ENCODE assay signal across 18 cellular contexts in genomic region chr2:102337012-102337411, GRCh38. TPM values are rescaled to one million over a fixed set of nuclear protein-coding genes. Genes with fewer than 3 reads are reported as not detected.
DNase-seq lines count a peak whose midpoint lies in the region; ATAC-seq, FAIRE-seq and TF ChIP-seq lines count a peak whose summit lies in the region.
"Had no signal": no experiment of that assay in that cellular context is flagged by ENCODE, and none has a peak within 500 bp of the region (broad histone marks: within the 10 kb centered on the region; RNA-seq: fewer than 3 reads in every experiment).

No MANE protein-coding gene starts in this region.

- no peaks in the 10 kb centered on the region for H3K27me3 Mint-ChIP-seq in MCF 10A (ENCODE audit: insufficient read depth, unreplicated experiment)
- H3K27me3 Mint-ChIP-seq: CD4-positive, alpha-beta T cell had no signal

- H3K36me3 ChIP-seq in breast epithelium (no peaks in the 10 kb centered on the region), endothelial cell of umbilical vein (ENCODE audit: control insufficient read depth in 2 of 2, extremely low read depth in 1 of 2, insufficient read depth in 2 of 2, low read length in 2 of 2) (peaks cover 0 to 5% of the 10 kb centered on the region in 2 experiments), kidney (ENCODE audit: control insufficient read depth in 1 of 2, insufficient read depth in 2 of 2, low read length in 2 of 2) (no peaks in the 10 kb centered on the region), upper lobe of left lung (peaks cover 0 to 30% (median 0%) of the 10 kb centered on the region in 4 donors), ovary (no peaks in the 10 kb centered on the region), Karpas-422 (ENCODE audit: insufficient read depth, low read length) (no peaks in the 10 kb centered on the region)

- peaks cover 4% of the 10 kb centered on the region for H3K9me3 Mint-ChIP-seq in MCF 10A (ENCODE audit: unreplicated experiment)
- H3K9me3 Mint-ChIP-seq: CD4-positive, alpha-beta T cell; HFFc6 had no signal

- H4K20me1 ChIP-seq in endothelial cell of umbilical vein (replicated peaks; ENCODE audit: control insufficient read depth, extremely low read depth, insufficient read depth, low read length): no peaks in the 10 kb centered on the region
- H4K20me1 ChIP-seq in Karpas-422 (ENCODE audit: insufficient read depth, low read depth, low read length): no peaks in the 10 kb centered on the region

- TF ChIP-seq CTCF in MCF 10A (IDR thresholded peaks at IDR 0.05; ENCODE audit: unreplicated experiment) (no peak), breast epithelium (IDR thresholded peaks at IDR 0.05) (no peak), endothelial cell of umbilical vein (IDR thresholded peaks at IDR 0.05; ENCODE audit: extremely low read depth in 1 of 2, insufficient read depth in 1 of 2, low read depth in 1 of 2, low read length in 2 of 2) (no peak), kidney (IDR thresholded peaks at IDR 0.05; ENCODE audit: borderline replicate concordance, extremely low read depth, insufficient read depth) (no peak), upper lobe of left lung (IDR thresholded peaks at IDR 0.05) (no peak), ovary (IDR thresholded peaks at IDR 0.05) (no peak)

- intact Hi-C loops in MCF 10A (cut with micrococcal nuclease): loop anchor here (1.0 kb wide), 1 partner anchor 79 kb away; no protein-coding TSS in a partner anchor
- intact Hi-C loops in breast epithelium (cut with DNase I; ENCODE audit: low total_unique reads): no loop called here
- intact Hi-C loops in endothelial cell of umbilical vein (cut with micrococcal nuclease): loop anchor here (1.0 to 5.0 kb wide), 2 partner anchors 33 to 80 kb away; no protein-coding TSS in a partner anchor
- intact Hi-C loops in kidney (cut with DNase I): no loop called here
- intact Hi-C loops in ovary (cut with DNase I): no loop called here

- DNase-seq in MCF 10A (ENCODE audit: unreplicated experiment) (peak; percentile 68), breast epithelium (ENCODE audit: low spot score in 2 of 2) (no peak), endothelial cell of umbilical vein (ENCODE audit: low read depth, low spot score) (peak; percentile 80), kidney (no peak), upper lobe of left lung (no peak), NCI-H1417 treated with DMSO at 0.1 percent for 48 hours (lab: John Stamatoyannopoulos, UW) (no peak), ovary (no peak), Karpas-422 (no peak)
- DNase-seq: 8988T; activated CD8-positive, alpha-beta T cell treated with anti-CD3 and anti-CD28 coated beads, Interleukin-2, amount 10 ng/mL, durations not matched to agents 7 days and 5 days; aorta; CD4-positive, alpha-beta T cell; DND-41; HFFc6; NCI-H1694 treated with DMSO at 0.1 percent for 48 hours; NCI-H510A; posterior cingulate gyrus had no signal

- peaks cover 15% of the 10 kb centered on the region for H3K4me1 Mint-ChIP-seq in MCF 10A (ENCODE audit: insufficient read depth, unreplicated experiment)

- WGBS in upper lobe of left lung, 2 donors: 38 to 40% methylated on average over 1 of the region's 1 CpG
- WGBS in ovary, 3 donors: 46 to 62% (median 48%) methylated on average over 1 of the region's 1 CpG

- H3K27ac Mint-ChIP-seq in MCF 10A (ENCODE audit: low read depth, unreplicated experiment): peak overlapping the region; percentile 71
- H3K27ac Mint-ChIP-seq: activated CD8-positive, alpha-beta T cell treated with anti-CD3 and anti-CD28 coated beads, Interleukin-2, amount 10 ng/mL, durations not matched to agents 7 days and 5 days; CD4-positive, alpha-beta T cell; HFFc6 had no signal

- H3K4me1 ChIP-seq in breast epithelium (no peaks in the 10 kb centered on the region), endothelial cell of umbilical vein (ENCODE audit: control insufficient read depth, extremely low read depth, insufficient read depth, low read length) (peaks cover 56% of the 10 kb centered on the region), kidney (ENCODE audit: control insufficient read depth in 1 of 2, insufficient read depth in 1 of 2, low read depth in 1 of 2, low read length in 2 of 2) (no peaks in the 10 kb centered on the region), upper lobe of left lung (peaks cover 0 to 8% (median 0%) of the 10 kb centered on the region in 4 donors), ovary (ENCODE audit: insufficient read depth) (no peaks in the 10 kb centered on the region), Karpas-422 (ENCODE audit: low read length) (no peaks in the 10 kb centered on the region)

- POLR2A ChIA-PET in MCF 10A (lab: Yijun Ruan, JAX) (interaction anchor here (0.6 kb wide), 1 partner anchor 1755 kb away, joined by 3 read pairs; no protein-coding TSS in a partner anchor), endothelial cell of umbilical vein (lab: Charles Lee) (no interaction called here)

- H2AFZ ChIP-seq in endothelial cell of umbilical vein (ENCODE audit: low read depth, low read length): peak overlapping the region; percentile 52
- H2AFZ ChIP-seq in Karpas-422 (ENCODE audit: low read length): no peak overlapping the region

- H3K4me2 ChIP-seq in endothelial cell of umbilical vein (ENCODE audit: insufficient read depth, low read length) (peak overlapping the region; percentile 98), Karpas-422 (ENCODE audit: low read depth, low read length, poor library complexity, severe bottlenecking) (no peak overlapping the region)

- H3K27ac ChIP-seq in breast epithelium: no peak overlapping the region
- H3K27ac ChIP-seq in endothelial cell of umbilical vein (ENCODE audit: insufficient read depth, low read depth, low read length): peak overlapping the region; percentile 99
- peak overlapping the region; percentile 55 to 76 for H3K27ac ChIP-seq in kidney (ENCODE audit: low read depth in 2 of 2, low read length in 2 of 2)
- peak overlapping the region; percentile 23 to 87 (median 60) for H3K27ac ChIP-seq in upper lobe of left lung
- H3K27ac ChIP-seq in ovary: no peak overlapping the region
- H3K27ac ChIP-seq in Karpas-422 (ENCODE audit: low read length): no peak overlapping the region

- no TSS peak for BruUV-seq in MCF 10A (replicated peaks; lab: Mats Ljungman, UMichigan)
- no TSS peak for BruUV-seq in endothelial cell of umbilical vein (replicated peaks; lab: Mats Ljungman, UMichigan)

- H3K9me3 ChIP-seq in breast epithelium: no peaks in the 10 kb centered on the region
- no peaks in the 10 kb centered on the region for H3K9me3 ChIP-seq in endothelial cell of umbilical vein (replicated peaks; ENCODE audit: control insufficient read depth, insufficient read depth, low read length)
- H3K9me3 ChIP-seq in kidney (ENCODE audit: control insufficient read depth in 1 of 2, low read length in 2 of 2): no peaks in the 10 kb centered on the region
- no peaks in the 10 kb centered on the region for H3K9me3 ChIP-seq in upper lobe of left lung
- H3K9me3 ChIP-seq in ovary: no peaks in the 10 kb centered on the region
- H3K9me3 ChIP-seq in Karpas-422 (ENCODE audit: low read length): no peaks in the 10 kb centered on the region

- TF ChIP-seq POLR2A in breast epithelium (IDR thresholded peaks at IDR 0.05): no peak
- TF ChIP-seq POLR2A in endothelial cell of umbilical vein (IDR thresholded peaks at IDR 0.05; ENCODE audit: low read depth, low read length): peak; percentile 85
- no peak for TF ChIP-seq POLR2A in upper lobe of left lung (IDR thresholded peaks at IDR 0.05)
- no peak for TF ChIP-seq POLR2A in ovary (IDR thresholded peaks at IDR 0.05)

- no peaks in the 10 kb centered on the region for H3K9me1 ChIP-seq in endothelial cell of umbilical vein (replicated peaks; ENCODE audit: control insufficient read depth, extremely low read depth, insufficient read depth, low read length)

- dilution Hi-C loops in endothelial cell of umbilical vein (cut with MboI; ENCODE audit: extremely low pct_ligation_motif_present, low sequenced_read_pairs): no loop called here

- ATAC-seq in upper lobe of left lung (ENCODE audit: low FRiP score in 2 of 2): peak in 1 of 2 donors; percentile 53
- ATAC-seq: activated CD8-positive, alpha-beta T cell treated with anti-CD3 and anti-CD28 coated beads, Interleukin-2, amount 10 ng/mL, durations not matched to agents 7 days and 5 days had no signal

- H3K4me3 Mint-ChIP-seq in MCF 10A (ENCODE audit: unreplicated experiment): peak overlapping the region; percentile 16
- H3K4me3 Mint-ChIP-seq: activated CD8-positive, alpha-beta T cell treated with anti-CD3 and anti-CD28 coated beads, Interleukin-2, amount 10 ng/mL, durations not matched to agents 7 days and 5 days; CD4-positive, alpha-beta T cell; HFFc6 had no signal

- no peaks in the 10 kb centered on the region for H3K36me3 Mint-ChIP-seq in MCF 10A (ENCODE audit: insufficient read depth, unreplicated experiment)

- CTCF ChIA-PET in MCF 10A (lab: Yijun Ruan, JAX): interaction anchor here (0.9 to 1.3 kb wide), 3 partner anchors 13 to 111 kb away, joined by 3 read pairs; no protein-coding TSS in a partner anchor
- CTCF ChIA-PET in endothelial cell of umbilical vein (lab: Charles Lee): interaction anchor here (0.9 to 2.7 kb wide), 14 partner anchors 11 to 316 kb away, joined by 3 to 21 read pairs (median 6); partner anchors contain the start of genes IL18R1 and IL1RL1

- no peaks in the 10 kb centered on the region for H3K9me2 ChIP-seq in Karpas-422 (replicated peaks; ENCODE audit: insufficient read depth, low read length)

- peak overlapping the region; percentile 91 for H3K9ac ChIP-seq in endothelial cell of umbilical vein (replicated peaks; ENCODE audit: extremely low read depth, insufficient read depth, low read length)
- no peak overlapping the region for H3K9ac ChIP-seq in kidney (ENCODE audit: low read length in 2 of 2)
- no peak overlapping the region for H3K9ac ChIP-seq in Karpas-422 (ENCODE audit: low read length)

- H3K79me2 ChIP-seq in endothelial cell of umbilical vein (ENCODE audit: control insufficient read depth, insufficient read depth, low read length) (peaks cover 31% of the 10 kb centered on the region), Karpas-422 (ENCODE audit: low read length) (no peaks in the 10 kb centered on the region)

- TF ChIP-seq EP300 in upper lobe of left lung (IDR thresholded peaks at IDR 0.05): no peak
- TF ChIP-seq EP300 in ovary (IDR thresholded peaks at IDR 0.05): no peak

- H3K4me3 ChIP-seq in breast epithelium (no peak overlapping the region), endothelial cell of umbilical vein (replicated peaks in 1 of 3; ENCODE audit: insufficient read depth in 1 of 3, low read depth in 1 of 3, low read length in 3 of 3) (peak overlapping the region in 2 of 3 experiments; percentile 74 to 95), kidney (ENCODE audit: low read length in 2 of 2) (no peak overlapping the region), upper lobe of left lung (peak overlapping the region in 3 of 4 donors; percentile 1 to 37 (median 21)), ovary (no peak overlapping the region), Karpas-422 (ENCODE audit: low read length) (no peak overlapping the region)

- FAIRE-seq in endothelial cell of umbilical vein (lab: Jason Lieb, UNC) (peak; percentile 38), kidney (lab: Jason Lieb, UNC) (peak; percentile 91)

- H3K27me3 ChIP-seq in breast epithelium (no peaks in the 10 kb centered on the region), endothelial cell of umbilical vein (ENCODE audit: control insufficient read depth in 2 of 2, insufficient read depth in 2 of 2, low read length in 2 of 2) (no peaks in the 10 kb centered on the region), upper lobe of left lung (no peaks in the 10 kb centered on the region), ovary (no peaks in the 10 kb centered on the region), Karpas-422 (ENCODE audit: low read length) (no peaks in the 10 kb centered on the region)

RNA-seq across cellular contexts. Expression of gene IL18R1, which starts 18.6 kb away (rescaled TPM):
- 3.5 and 6.7 TPM in 2 replicates for total RNA-seq in MCF 10A (2022)
- total RNA-seq in breast epithelium: 1 to 10 TPM; 7.0 to 7.7 (median 7.2) TPM
- total RNA-seq in endothelial cell of umbilical vein: 3.6 and 4.0 TPM in 2 replicates
- 1.8 and 2.9 TPM in 2 replicates for polyA plus RNA-seq in endothelial cell of umbilical vein
- polyA plus RNA-seq in endothelial cell of umbilical vein (2011; cell fraction: cytosol; rRNA removed): 2.3 and 2.8 TPM in 2 replicates
- polyA plus RNA-seq in endothelial cell of umbilical vein (2011; cell fraction: nucleus; rRNA removed): 7.8 and 10.0 TPM in 2 replicates
- polyA plus RNA-seq in endothelial cell of umbilical vein (2012): 7.0 TPM in 2 replicates
- polyA minus RNA-seq in endothelial cell of umbilical vein: 6.4 and 10.5 TPM in 2 replicates
- 1.3 TPM for polyA minus RNA-seq in endothelial cell of umbilical vein (2011; cell fraction: cytosol; rRNA and poly(A)+ RNA removed)
- polyA minus RNA-seq in endothelial cell of umbilical vein (2011; cell fraction: nucleus; rRNA and poly(A)+ RNA removed): 15.6 and 16.5 TPM in 2 replicates
- total RNA-seq in kidney: 14.9 TPM
- polyA plus RNA-seq in kidney (ENCODE audit: insufficient read depth, low read depth, low replicate concordance): 3.6 TPM
- total RNA-seq in upper lobe of left lung: 10 to 100 TPM in 5 of 6 donors, 1 to 10 TPM in 1; 9.4 to 46.9 (median 34.8) TPM
- total RNA-seq in ovary: 1 to 10 TPM in 5 of 7 donors, under 1 TPM in 2; 0.83 to 3.1 (median 1.7) TPM
- 1 to 10 TPM in 1 of 2 donors, under 1 TPM in 1; 0.93 to 1.5 TPM for polyA plus RNA-seq in ovary
- total RNA-seq in Karpas-422 (2014; rRNA removed; shearing (Covaris generic); ENCODE audit: low replicate concordance): 0.36 TPM in 1 of 2 replicates, not detected in the other
- total RNA-seq: HFFc6, temporal lobe had no signal

RNA-seq across cellular contexts. Expression of gene IL1RL1, which starts 25.6 kb away (rescaled TPM):
- total RNA-seq in MCF 10A (2022): 10.0 and 25.6 TPM in 2 replicates
- total RNA-seq in breast epithelium: 10 to 100 TPM in 2 of 3 donors, 1 to 10 TPM in 1; 6.3 to 27.8 (median 12.1) TPM
- 44.0 and 55.1 TPM in 2 replicates for total RNA-seq in endothelial cell of umbilical vein
- polyA plus RNA-seq in endothelial cell of umbilical vein: 27.9 and 32.2 TPM in 2 replicates
- 40.5 and 47.5 TPM in 2 replicates for polyA plus RNA-seq in endothelial cell of umbilical vein (2011; cell fraction: cytosol; rRNA removed)
- polyA plus RNA-seq in endothelial cell of umbilical vein (2011; cell fraction: nucleus; rRNA removed): 145 and 226 TPM in 2 replicates
- 465 and 806 TPM in 2 replicates for polyA plus RNA-seq in endothelial cell of umbilical vein (2012)
- polyA minus RNA-seq in endothelial cell of umbilical vein: 62.5 and 92.4 TPM in 2 replicates
- polyA minus RNA-seq in endothelial cell of umbilical vein (2011; cell fraction: cytosol; rRNA and poly(A)+ RNA removed): 0.31 TPM
- 98.2 and 183 TPM in 2 replicates for polyA minus RNA-seq in endothelial cell of umbilical vein (2011; cell fraction: nucleus; rRNA and poly(A)+ RNA removed)
- total RNA-seq in kidney: 32.3 TPM
- polyA plus RNA-seq in kidney (ENCODE audit: insufficient read depth, low read depth, low replicate concordance): 102 TPM
- 100 to 1,000 TPM in 1 of 6 donors, 10 to 100 TPM in 5; 26.2 to 203 (median 53.1) TPM for total RNA-seq in upper lobe of left lung
- total RNA-seq in ovary: 1 to 10 TPM in 4 of 7 donors, under 1 TPM in 2, not detected in 1; 0.36 to 2.3 (median 2.0) TPM
- 1 to 10 TPM in 1 of 2 donors, under 1 TPM in 1; 0.48 to 2.1 TPM for polyA plus RNA-seq in ovary
- not detected in 2 replicates for total RNA-seq in Karpas-422 (2014; rRNA removed; shearing (Covaris generic); ENCODE audit: low replicate concordance)
- total RNA-seq: CD4-positive, alpha-beta T cell; HFFc6 had no signal

Comparison
In these comparisons a context has a peak if more than half of its experiments do, and no peak if none do; other contexts are left out.
1. DNase-seq: peak in MCF 10A (single experiment) and endothelial cell of umbilical vein (single experiment); none in breast epithelium (0 of 2), kidney (single experiment), upper lobe of left lung (0 of 2), NCI-H1417 treated with DMSO at 0.1 percent for 48 hours (single experiment), ovary (0 of 5) and Karpas-422 (single experiment).
2. intact Hi-C loops: an anchor here in MCF 10A (1.0 kb wide) and endothelial cell of umbilical vein (1.0 to 5.0 kb wide); none called in breast epithelium, kidney and ovary.
3. H3K27ac ChIP-seq: peak in endothelial cell of umbilical vein (single experiment), kidney (2 of 2) and upper lobe of left lung (4 of 4); none in breast epithelium (0 of 2), ovary (0 of 2) and Karpas-422 (single experiment).
4. H3K4me3 ChIP-seq: peak in endothelial cell of umbilical vein (2 of 3) and upper lobe of left lung (3 of 4); none in breast epithelium (0 of 3), kidney (0 of 2), ovary (single experiment) and Karpas-422 (single experiment).